ENCODE assay signal across 22 cellular contexts in the genomic region with DNA sequence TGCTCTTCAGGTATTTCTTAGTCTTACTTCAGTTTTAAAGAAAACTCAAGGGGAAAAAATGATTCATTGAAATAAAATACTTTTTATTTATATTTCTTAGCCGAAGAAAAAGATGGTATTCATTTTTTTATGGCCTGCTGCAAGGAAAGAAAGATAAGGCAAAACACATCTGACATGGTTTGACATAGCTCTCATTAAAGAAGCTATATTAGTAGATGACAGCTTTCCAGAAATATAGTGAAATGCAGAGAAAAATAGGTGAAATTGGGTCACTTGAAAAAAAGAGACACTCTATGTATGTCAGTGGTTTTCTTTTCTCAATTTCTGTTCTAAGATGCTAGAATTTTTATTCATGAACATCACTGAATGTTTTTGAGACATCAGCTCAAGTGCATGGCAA.
"Had no signal": no experiment of that assay in that cellular context is flagged by ENCODE, and none has a peak within 500 bp of the region (broad histone marks: within the 10 kb centered on the region; RNA-seq: fewer than 3 reads in every experiment).

No MANE protein-coding gene starts in this region.

- H3K36me3 Mint-ChIP-seq: activated naive CD4-positive, alpha-beta T cell treated with anti-CD3 and anti-CD28 coated beads, Interleukin-2, amount 10 ng/mL, durations not matched to agents 7 days and 5 days; activated naive CD4-positive, alpha-beta T cell treated with anti-CD3 and anti-CD28 coated beads, Interleukin-2, amount 50 U/mL, for 72 hours; activated naive CD8-positive, alpha-beta T cell treated with anti-CD3 and anti-CD28 coated beads, Interleukin-2, amount 10 ng/mL, durations not matched to agents 7 days and 5 days had no signal

- H3K4me1 ChIP-seq: colonic mucosa had no signal

- H3K9me3 Mint-ChIP-seq: activated CD4-positive, alpha-beta T cell treated with anti-CD3 and anti-CD28 coated beads, Interleukin-2, amount 10 ng/mL, durations not matched to agents 7 days and 5 days; activated naive CD8-positive, alpha-beta T cell treated with anti-CD3 and anti-CD28 coated beads, Interleukin-2, amount 10 ng/mL, durations not matched to agents 7 days and 5 days had no signal

- H3K4me3 ChIP-seq: ascending aorta, colonic mucosa had no signal

- H3K27ac Mint-ChIP-seq: activated CD4-positive, alpha-beta memory T cell treated with anti-CD3 and anti-CD28 coated beads, Interleukin-2, amount 10 ng/mL, durations not matched to agents 7 days and 5 days; activated CD4-positive, alpha-beta T cell treated with anti-CD3 and anti-CD28 coated beads, Interleukin-2, amount 10 ng/mL, durations not matched to agents 7 days and 5 days; activated naive CD4-positive, alpha-beta T cell treated with anti-CD3 and anti-CD28 coated beads, Interleukin-2, amount 10 ng/mL, durations not matched to agents 7 days and 5 days; activated naive CD4-positive, alpha-beta T cell treated with anti-CD3 and anti-CD28 coated beads, Interleukin-2, amount 50 U/mL, for 72 hours; activated naive CD8-positive, alpha-beta T cell treated with anti-CD3 and anti-CD28 coated beads, Interleukin-2, amount 10 ng/mL, durations not matched to agents 7 days and 5 days; activated T-cell treated with anti-CD3 and anti-CD28 coated beads, Interleukin-2, amount 50 U/mL, for 24 hours; activated T-cell treated with anti-CD3 and anti-CD28 coated beads, Interleukin-2, amount 50 U/mL, for 72 hours had no signal

- H3K4me3 Mint-ChIP-seq: activated CD4-positive, alpha-beta memory T cell treated with anti-CD3 and anti-CD28 coated beads, Interleukin-2, amount 10 ng/mL, durations not matched to agents 7 days and 5 days; activated CD4-positive, alpha-beta T cell treated with anti-CD3 and anti-CD28 coated beads, Interleukin-2, amount 10 ng/mL, durations not matched to agents 7 days and 5 days; activated naive CD4-positive, alpha-beta T cell treated with anti-CD3 and anti-CD28 coated beads, Interleukin-2, amount 10 ng/mL, durations not matched to agents 7 days and 5 days; activated naive CD8-positive, alpha-beta T cell treated with anti-CD3 and anti-CD28 coated beads, Interleukin-2, amount 10 ng/mL, durations not matched to agents 7 days and 5 days; activated T-cell treated with anti-CD3 and anti-CD28 coated beads, Interleukin-2, amount 50 U/mL, for 24 hours; activated T-cell treated with anti-CD3 and anti-CD28 coated beads, Interleukin-2, amount 50 U/mL, for 72 hours; central memory CD8-positive, alpha-beta T cell had no signal

- H3K27ac ChIP-seq: brain microvascular endothelial cell, colonic mucosa, epithelial cell of prostate had no signal

- H3K4me1 Mint-ChIP-seq: activated CD4-positive, alpha-beta memory T cell treated with anti-CD3 and anti-CD28 coated beads, Interleukin-2, amount 10 ng/mL, durations not matched to agents 7 days and 5 days; activated CD4-positive, alpha-beta T cell treated with anti-CD3 and anti-CD28 coated beads, Interleukin-2, amount 10 ng/mL, durations not matched to agents 7 days and 5 days; activated naive CD4-positive, alpha-beta T cell treated with anti-CD3 and anti-CD28 coated beads, Interleukin-2, amount 10 ng/mL, durations not matched to agents 7 days and 5 days; activated naive CD8-positive, alpha-beta T cell treated with anti-CD3 and anti-CD28 coated beads, Interleukin-2, amount 10 ng/mL, durations not matched to agents 7 days and 5 days; central memory CD8-positive, alpha-beta T cell had no signal

- H3K9me3 ChIP-seq: ascending aorta, colonic mucosa had no signal

- H3K27me3 ChIP-seq: ascending aorta, brain microvascular endothelial cell, colonic mucosa had no signal

- H3K27me3 Mint-ChIP-seq: activated CD4-positive, alpha-beta memory T cell treated with anti-CD3 and anti-CD28 coated beads, Interleukin-2, amount 10 ng/mL, durations not matched to agents 7 days and 5 days; activated CD4-positive, alpha-beta T cell treated with anti-CD3 and anti-CD28 coated beads, Interleukin-2, amount 10 ng/mL, durations not matched to agents 7 days and 5 days; activated naive CD4-positive, alpha-beta T cell treated with anti-CD3 and anti-CD28 coated beads, Interleukin-2, amount 10 ng/mL, durations not matched to agents 7 days and 5 days; activated naive CD8-positive, alpha-beta T cell treated with anti-CD3 and anti-CD28 coated beads, Interleukin-2, amount 10 ng/mL, durations not matched to agents 7 days and 5 days; activated T-cell treated with anti-CD3 and anti-CD28 coated beads, Interleukin-2, amount 50 U/mL, for 24 hours; central memory CD8-positive, alpha-beta T cell had no signal

- ATAC-seq: activated naive CD4-positive, alpha-beta T cell treated with anti-CD3 and anti-CD28 coated beads, Interleukin-2, amount 50 U/mL, for 72 hours; activated T-cell treated with anti-CD3 and anti-CD28 coated beads, Interleukin-2, amount 50 U/mL, for 72 hours had no signal

- H3K36me3 ChIP-seq: brain microvascular endothelial cell, colonic mucosa had no signal

- DNase-seq: activated CD4-positive, alpha-beta memory T cell treated with anti-CD3 and anti-CD28 coated beads, Interleukin-2, amount 10 ng/mL, durations not matched to agents 7 days and 5 days; activated CD4-positive, alpha-beta T cell treated with anti-CD3 and anti-CD28 coated beads for 1 hour; activated CD4-positive, alpha-beta T cell treated with anti-CD3 and anti-CD28 coated beads for 4 hours; activated CD4-positive, alpha-beta T cell treated with anti-CD3 and anti-CD28 coated beads, Interleukin-2, amount 10 ng/mL, durations not matched to agents 7 days and 5 days; activated CD4-positive, alpha-beta T cell treated with anti-CD3 and anti-CD28 coated beads, Interleukin-2, amount 50 U/mL, for 4 hours; activated CD8-positive, alpha-beta memory T cell treated with anti-CD3 and anti-CD28 coated beads, Interleukin-2, amount 50 U/mL, for 48 hours; activated gamma-delta T cell; activated naive CD4-positive, alpha-beta T cell; activated naive CD4-positive, alpha-beta T cell treated with anti-CD3 and anti-CD28 coated beads, Interleukin-2, amount 10 ng/mL, durations not matched to agents 7 days and 5 days; activated naive CD8-positive, alpha-beta T cell treated with anti-CD3 and anti-CD28 coated beads, Interleukin-2, amount 10 ng/mL, durations not matched to agents 7 days and 5 days; activated T-cell treated with anti-CD3 and anti-CD28 coated beads for 4 hours; activated T-cell treated with anti-CD3 and anti-CD28 coated beads, Interleukin-2, amount 50 U/mL, for 24 hours; activated T-cell treated with anti-CD3 and anti-CD28 coated beads, Interleukin-2, amount 50 U/mL, for 72 hours; brain microvascular endothelial cell; colonic mucosa; effector CD8-positive, alpha-beta T cell; foreskin fibroblast; T-helper 2 cell had no signal
